ENCODE assay signal across 20 cellular contexts in genomic region chr5:124371121-124371706, GRCh38.
DNase-seq lines count a peak whose midpoint lies in the region; ATAC-seq and TF ChIP-seq lines count a peak whose summit lies in the region.
"Had no signal": no experiment of that assay in that cellular context is flagged by ENCODE, and none has a peak within 500 bp of the region (broad histone marks: within the 10 kb centered on the region; RNA-seq: fewer than 3 reads in every experiment).

No MANE protein-coding gene starts in this region.

- H3K9me3 ChIP-seq in adipocyte (ENCODE audit: control insufficient read depth, low read length), result peaks cover 4% of the 10 kb centered on the region
- no peaks in the 10 kb centered on the region for H3K9me3 ChIP-seq in gastroesophageal sphincter
- H3K9me3 ChIP-seq: upper lobe of right lung had no signal

- 29 to 43% methylated on average over 4 of the region's 4 CpGs for WGBS in gastroesophageal sphincter (ENCODE audit: low coverage in 1 of 2), 2 donors

- H3K4me3 ChIP-seq in AG10803 (ENCODE audit: low read length), result no peak overlapping the region
- H3K4me3 ChIP-seq in adipocyte (ENCODE audit: low read length), result no peak overlapping the region
- no peak overlapping the region for H3K4me3 ChIP-seq in gastroesophageal sphincter
- no peak overlapping the region for H3K4me3 ChIP-seq in coronary artery
- H3K4me3 ChIP-seq: upper lobe of right lung had no signal

- POLR2A ChIA-PET in GM10248 (lab: Yijun Ruan, JAX), result no interaction called here

- H3K27me3 ChIP-seq in adipocyte (replicated peaks; ENCODE audit: control insufficient read depth, insufficient read depth, low read length), result no peaks in the 10 kb centered on the region
- H3K27me3 ChIP-seq in gastroesophageal sphincter, result no peaks in the 10 kb centered on the region
- H3K27me3 ChIP-seq: brain microvascular endothelial cell, upper lobe of right lung had no signal

- H3K36me3 ChIP-seq in adipocyte (ENCODE audit: control insufficient read depth, insufficient read depth, low read length, severe bottlenecking) (no peaks in the 10 kb centered on the region), gastroesophageal sphincter (no peaks in the 10 kb centered on the region)
- H3K36me3 ChIP-seq: brain microvascular endothelial cell, upper lobe of right lung had no signal

- H3K4me1 ChIP-seq in adipocyte (ENCODE audit: control insufficient read depth, insufficient read depth, low read length) (peaks cover 5% of the 10 kb centered on the region), gastroesophageal sphincter (peaks cover 0 to 9% (median 0%) of the 10 kb centered on the region in 3 donors)
- H3K4me1 ChIP-seq: upper lobe of right lung had no signal

- DNase-seq in AG10803 (ENCODE audit: low read depth) (peak; percentile 53), adipocyte (ENCODE audit: low read depth) (peak; percentile 33), posterior vena cava (ENCODE audit: low spot score) (peak; percentile 85), NCI-H2029 treated with DMSO at 0.1 percent for 48 hours (lab: John Stamatoyannopoulos, UW) (no peak), GM10248 (ENCODE audit: extremely low spot score) (no peak), coronary artery (ENCODE audit: low spot score) (no peak)
- DNase-seq: activated T-cell treated with anti-CD3 and anti-CD28 coated beads, Interleukin-2, amount 50 U/mL, for 1 hour; brain microvascular endothelial cell; islet precursor cell; NCI-H1048; NCI-H2081 treated with DMSO at 0.1 percent for 48 hours; NCI-H510A treated with DMSO at 0.1 percent for 48 hours; stimulated activated naive CD4-positive, alpha-beta T cell; T-cell; upper lobe of right lung had no signal

- no peak for TF ChIP-seq CTCF in AG10803 (conservative IDR thresholded peaks at IDR 0.05; ENCODE audit: low read length)
- no peak for TF ChIP-seq CTCF in gastroesophageal sphincter (IDR thresholded peaks at IDR 0.05)
- TF ChIP-seq CTCF in GM10248 (IDR thresholded peaks at IDR 0.05; ENCODE audit: control extremely low read depth, extremely low read depth, low read depth, missing control alignments), result no peak
- TF ChIP-seq CTCF in coronary artery (IDR thresholded peaks at IDR 0.05), result no peak

- intact Hi-C loops in posterior vena cava (cut with DNase I), result no loop called here

- TF ChIP-seq EP300 in gastroesophageal sphincter (IDR thresholded peaks at IDR 0.05), result no peak

- H3K9ac ChIP-seq in adipocyte (ENCODE audit: low read length), result no peak overlapping the region
- H3K9ac ChIP-seq: KMS-11 had no signal

- no peak overlapping the region for H3K27ac ChIP-seq in gastroesophageal sphincter
- no peak overlapping the region for H3K27ac ChIP-seq in coronary artery
- H3K27ac ChIP-seq: brain microvascular endothelial cell, KMS-11, upper lobe of right lung had no signal

- CTCF ChIA-PET in GM10248 (lab: Yijun Ruan, JAX), result no interaction called here

- ATAC-seq in gastroesophageal sphincter (peak; percentile 36), GM19452 (IDR thresholded peaks at IDR 0.05; ENCODE audit: unreplicated experiment) (no peak)
- ATAC-seq: esophagus mucosa; natural killer cell treated with Interleukin-12 subunit alpha and Interleukin-12 subunit beta and Interleukin-15 and Interleukin-18, amount 100 ng/mL, for 72 hours; T-cell; upper lobe of right lung had no signal

- TF ChIP-seq POLR2A in gastroesophageal sphincter (IDR thresholded peaks at IDR 0.05), result no peak

Comparison
In these comparisons a context has a peak if more than half of its experiments do, and no peak if none do; other contexts are left out.
1. DNase-seq: peak in AG10803 (single experiment), adipocyte (single experiment) and posterior vena cava (single experiment); none in NCI-H2029 treated with DMSO at 0.1 percent for 48 hours (single experiment), GM10248 (single experiment) and coronary artery (single experiment).